In genomic region chr17:37592291-37592690, GRCh38 we compare ENCODE assay signal across 25 cellular contexts.
"Had no signal": no experiment of that assay in that cellular context is flagged by ENCODE, and none has a peak within 500 bp of the region (broad histone marks: within the 10 kb centered on the region; RNA-seq: fewer than 3 reads in every experiment).

No MANE protein-coding gene starts in this region.

- DNase-seq: activated CD4-positive, alpha-beta T cell treated with anti-CD3 and anti-CD28 coated beads, Interleukin-2, amount 10 ng/mL, durations not matched to agents 24 days and 14 days; activated effector memory CD4-positive, alpha-beta T cell treated with Interleukin-2 at 50 U/mL for 16 hours; activated naive CD8-positive, alpha-beta T cell treated with anti-CD3 and anti-CD28 coated beads, Interleukin-2, amount 10 ng/mL, durations not matched to agents 7 days and 5 days; activated T-cell treated with anti-CD3 and anti-CD28 coated beads, Interleukin-2, amount 50 U/mL, for 4 hours; amniotic stem cell; cerebellar nuclear complex; endodermal cell; head of caudate nucleus; hypothalamus; islet precursor cell; left cardiac atrium; posterior cingulate gyrus; right lobe of liver; stimulated activated CD4-positive, alpha-beta T cell treated with anti-CD3 and anti-CD28 coated beads, Interleukin-1b, Interleukin-23, amount 100 ng/mL, for 48 hours; SW 1271; trophoblast cell; uterus had no signal

- H3K27ac ChIP-seq: coronary artery, gastroesophageal sphincter, right lobe of liver, SK-N-MC, skin epidermis, uterus, VCaP had no signal

- H3K9me3 ChIP-seq: gastroesophageal sphincter, right lobe of liver, uterus had no signal

- H3K27me3 Mint-ChIP-seq: activated CD4-positive, alpha-beta T cell treated with anti-CD3 and anti-CD28 coated beads, Interleukin-2, amount 10 ng/mL, durations not matched to agents 24 days and 14 days; activated naive CD8-positive, alpha-beta T cell treated with anti-CD3 and anti-CD28 coated beads, Interleukin-2, amount 10 ng/mL, durations not matched to agents 7 days and 5 days; memory B cell had no signal

- ATAC-seq: activated CD4-positive, CD25-positive, alpha-beta regulatory T cell treated with anti-CD3 and anti-CD28 coated beads, Interleukin-2, amount 50 U/mL, for 24 hours; activated T-cell treated with anti-CD3 and anti-CD28 coated beads, Interleukin-2, amount 50 U/mL, for 4 hours; gastroesophageal sphincter; left cardiac atrium; right lobe of liver had no signal

- H3K4me1 ChIP-seq: gastroesophageal sphincter, uterus had no signal

- H3K4me3 Mint-ChIP-seq: activated CD4-positive, alpha-beta T cell treated with anti-CD3 and anti-CD28 coated beads, Interleukin-2, amount 10 ng/mL, durations not matched to agents 24 days and 14 days; activated naive CD8-positive, alpha-beta T cell treated with anti-CD3 and anti-CD28 coated beads, Interleukin-2, amount 10 ng/mL, durations not matched to agents 7 days and 5 days; activated T-cell treated with anti-CD3 and anti-CD28 coated beads, Interleukin-2, amount 50 U/mL, for 4 hours; endodermal cell; memory B cell had no signal

- H3K9me3 Mint-ChIP-seq: activated CD4-positive, alpha-beta T cell treated with anti-CD3 and anti-CD28 coated beads, Interleukin-2, amount 10 ng/mL, durations not matched to agents 24 days and 14 days; activated naive CD8-positive, alpha-beta T cell treated with anti-CD3 and anti-CD28 coated beads, Interleukin-2, amount 10 ng/mL, durations not matched to agents 7 days and 5 days; activated T-cell treated with anti-CD3 and anti-CD28 coated beads, Interleukin-2, amount 50 U/mL, for 4 hours; endodermal cell; memory B cell; neural crest cell had no signal

- H3K36me3 ChIP-seq: uterus had no signal

- H3K27me3 ChIP-seq: gastroesophageal sphincter, right lobe of liver, uterus had no signal

- H3K4me3 ChIP-seq: coronary artery, gastroesophageal sphincter, right lobe of liver, SK-N-MC, skin epidermis, uterus had no signal

- H3K4me1 Mint-ChIP-seq: endodermal cell, neural crest cell had no signal

- H3K27ac Mint-ChIP-seq: activated CD4-positive, alpha-beta T cell treated with anti-CD3 and anti-CD28 coated beads, Interleukin-2, amount 10 ng/mL, durations not matched to agents 24 days and 14 days; activated naive CD8-positive, alpha-beta T cell treated with anti-CD3 and anti-CD28 coated beads, Interleukin-2, amount 10 ng/mL, durations not matched to agents 7 days and 5 days; endodermal cell had no signal
